Comparison of ENCODE assay signal across 24 cellular contexts in genomic region chr4:1376391-1376840, GRCh38. TPM values are rescaled to one million over a fixed set of nuclear protein-coding genes. Genes with fewer than 3 reads are reported as not detected.
"Had no signal": no experiment of that assay in that cellular context is flagged by ENCODE, and none has a peak within 500 bp of the region (broad histone marks: within the 10 kb centered on the region; RNA-seq: fewer than 3 reads in every experiment).

No MANE protein-coding gene starts in this region.

- H3K36me3 ChIP-seq: cardiac muscle cell had no signal

- H3K9ac ChIP-seq: parathyroid adenoma had no signal

- ATAC-seq: activated CD4-positive, alpha-beta T cell treated with anti-CD3 and anti-CD28 coated beads for 36 hours; activated T-cell treated with anti-CD3 and anti-CD28 coated beads, Interleukin-2, amount 50 U/mL, for 4 hours; body of pancreas; left lung had no signal

- H3K4me3 Mint-ChIP-seq: activated B cell treated with CpG ODN at 0.5 μM for 24 hours; activated CD4-positive, alpha-beta T cell treated with anti-CD3 and anti-CD28 coated beads for 36 hours; activated T-cell treated with anti-CD3 and anti-CD28 coated beads, Interleukin-2, amount 50 U/mL, for 4 hours; dendritic cell treated with granulocyte-macrophage colony-stimulating factor and Interleukin-4, amounts not matched to agents 40 ng/mL and 50 ng/mL, for 4 days; memory B cell; nephron progenitor cell; type B pancreatic cell had no signal

- H3K4me1 Mint-ChIP-seq: activated B cell treated with CpG ODN at 0.5 μM for 24 hours; activated CD4-positive, alpha-beta T cell treated with anti-CD3 and anti-CD28 coated beads for 36 hours; memory B cell had no signal

- H3K27me3 Mint-ChIP-seq: activated B cell treated with CpG ODN at 0.5 μM for 24 hours; activated CD4-positive, alpha-beta T cell treated with anti-CD3 and anti-CD28 coated beads for 36 hours; dendritic cell treated with granulocyte-macrophage colony-stimulating factor and Interleukin-4, amounts not matched to agents 40 ng/mL and 50 ng/mL, for 4 days; memory B cell; type B pancreatic cell had no signal

- H3K9me3 Mint-ChIP-seq: activated B cell treated with CpG ODN at 0.5 μM for 24 hours; activated T-cell treated with anti-CD3 and anti-CD28 coated beads, Interleukin-2, amount 50 U/mL, for 4 hours; memory B cell; type B pancreatic cell had no signal

- H2AFZ ChIP-seq: parathyroid adenoma had no signal

- H3K4me3 ChIP-seq: body of pancreas, cardiac muscle cell, left lung, thoracic aorta had no signal

- H3K4me1 ChIP-seq: left lung, parathyroid adenoma had no signal

- H3K27ac Mint-ChIP-seq: activated B cell treated with CpG ODN at 0.5 μM for 24 hours; activated CD4-positive, alpha-beta T cell treated with anti-CD3 and anti-CD28 coated beads for 36 hours; dendritic cell treated with granulocyte-macrophage colony-stimulating factor and Interleukin-4, amounts not matched to agents 40 ng/mL and 50 ng/mL, for 4 days; memory B cell; nephron progenitor cell; type B pancreatic cell had no signal

- DNase-seq: activated B cell treated with CpG ODN at 0.5 μM for 24 hours; activated CD4-positive, alpha-beta T cell treated with anti-CD3 and anti-CD28 coated beads for 36 hours; activated CD4-positive, alpha-beta T cell treated with anti-CD3 and anti-CD28 coated beads, Interleukin-2, amount 50 U/mL, for 4 hours; activated CD8-positive, alpha-beta memory T cell treated with anti-CD3 and anti-CD28 coated beads, Interleukin-2, amount 50 U/mL, for 48 hours; activated naive CD4-positive, alpha-beta T cell treated with Interleukin-2 at 50 U/mL for 16 hours; activated T-cell treated with anti-CD3 and anti-CD28 coated beads, Interleukin-2, amount 50 U/mL, for 4 hours; effector CD4-positive, alpha-beta T cell; erythroblast; foreskin fibroblast; nephron progenitor cell; nucleus accumbens; stimulated activated CD4-positive, alpha-beta T cell treated with anti-CD3 and anti-CD28 coated beads, Interleukin-4, amount 100 ng/mL, for 24 hours; stimulated activated naive CD4-positive, alpha-beta T cell treated with Interleukin-2 at 50 U/mL for 16 hours had no signal

- H3K27me3 ChIP-seq: body of pancreas, cardiac muscle cell, left lung had no signal

- H3K9me3 ChIP-seq: body of pancreas, left lung, thoracic aorta had no signal

- H3K27ac ChIP-seq: body of pancreas, cardiac muscle cell, left lung, parathyroid adenoma, thoracic aorta had no signal

RNA-seq across cellular contexts. Expression of gene NKX1-1, which starts 29.8 kb away (rescaled TPM):
- total RNA-seq: activated B cell treated with CpG ODN at 0.5 μM for 24 hours; activated CD4-positive, alpha-beta T cell treated with anti-CD3 and anti-CD28 coated beads for 36 hours; activated CD8-positive, alpha-beta memory T cell treated with anti-CD3 and anti-CD28 coated beads for 36 hours; activated T-cell treated with anti-CD3 and anti-CD28 coated beads, Interleukin-2, amount 50 U/mL, for 4 hours; body of pancreas; cardiac muscle cell; fibroblast of lung; kidney; left lung; thoracic aorta had no signal
- polyA plus RNA-seq: cardiac muscle cell, fibroblast of lung had no signal
